In genomic region chr15:68829068-68829467, GRCh38 we compare ENCODE assay signal across 1 cellular context.
TF ChIP-seq lines count a peak whose summit lies in the region.

No MANE protein-coding gene starts in this region.

TF ChIP-seq in H1, 55 proteins besides CTCF, POLR2A, EP300 and RAD21 (continued from another document):
- peak; percentile 52 for TF ChIP-seq USF2 (IDR thresholded peaks at IDR 0.05; ENCODE audit: low read length)
- TF ChIP-seq CHD1 (IDR thresholded peaks at IDR 0.05; ENCODE audit: low read depth, low read length), result no peak
- no peak for TF ChIP-seq SRF (IDR thresholded peaks at IDR 0.05; ENCODE audit: low read depth, low read length)
